In genomic region chr2:183126635-183127034, GRCh38 we compare ENCODE assay signal across 18 cellular contexts. TPM values are rescaled to one million over a fixed set of nuclear protein-coding genes. Genes with fewer than 3 reads are reported as not detected.
A peak's percentile ranks its signal among the peaks of the same experiment; 100 is the strongest.
DNase-seq lines count a peak whose midpoint lies in the region; ATAC-seq and TF ChIP-seq lines count a peak whose summit lies in the region.
"Had no signal": no experiment of that assay in that cellular context is flagged by ENCODE, and none has a peak within 500 bp of the region (broad histone marks: within the 10 kb centered on the region; RNA-seq: fewer than 3 reads in every experiment).

No MANE protein-coding gene starts in this region.

- H3K9me3 Mint-ChIP-seq in activated CD8-positive, alpha-beta T cell treated with anti-CD3 and anti-CD28 coated beads for 36 hours: no peaks in the 10 kb centered on the region
- H3K9me3 Mint-ChIP-seq in activated CD8-positive, alpha-beta T cell treated with anti-CD3 and anti-CD28 coated beads, Interleukin-2, amount 10 ng/mL, durations not matched to agents 7 days and 5 days (ENCODE audit: insufficient read depth): no peaks in the 10 kb centered on the region
- no peaks in the 10 kb centered on the region for H3K9me3 Mint-ChIP-seq in activated naive CD8-positive, alpha-beta T cell treated with anti-CD3 and anti-CD28 coated beads, Interleukin-2, amount 50 U/mL, for 24 hours
- H3K9me3 Mint-ChIP-seq in naive thymus-derived CD8-positive, alpha-beta T cell: no peaks in the 10 kb centered on the region

- no peak overlapping the region for H3K9ac ChIP-seq in HUES64 (ENCODE audit: low read depth, low read length)

- peaks cover 36% of the 10 kb centered on the region for H3K36me3 Mint-ChIP-seq in activated CD8-positive, alpha-beta T cell treated with anti-CD3 and anti-CD28 coated beads for 36 hours (ENCODE audit: low read depth)
- H3K36me3 Mint-ChIP-seq in activated CD8-positive, alpha-beta T cell treated with anti-CD3 and anti-CD28 coated beads, Interleukin-2, amount 10 ng/mL, durations not matched to agents 7 days and 5 days (ENCODE audit: low read depth): peaks cover 21% of the 10 kb centered on the region
- H3K36me3 Mint-ChIP-seq in activated naive CD8-positive, alpha-beta T cell treated with anti-CD3 and anti-CD28 coated beads, Interleukin-2, amount 50 U/mL, for 24 hours (ENCODE audit: low read depth): peaks cover 36% of the 10 kb centered on the region
- H3K36me3 Mint-ChIP-seq in naive thymus-derived CD8-positive, alpha-beta T cell: peaks cover 0 to 29% (median 13%) of the 10 kb centered on the region in 3 donors

- peak overlapping the region; percentile 91 for H3K4me3 Mint-ChIP-seq in activated CD8-positive, alpha-beta T cell treated with anti-CD3 and anti-CD28 coated beads for 36 hours
- H3K4me3 Mint-ChIP-seq in activated CD8-positive, alpha-beta T cell treated with anti-CD3 and anti-CD28 coated beads, Interleukin-2, amount 10 ng/mL, durations not matched to agents 7 days and 5 days: no peak overlapping the region
- peak overlapping the region; percentile 97 for H3K4me3 Mint-ChIP-seq in activated naive CD8-positive, alpha-beta T cell treated with anti-CD3 and anti-CD28 coated beads, Interleukin-2, amount 50 U/mL, for 24 hours
- peak overlapping the region in 6 of 10 donors; percentile 78 to 98 (median 93) for H3K4me3 Mint-ChIP-seq in naive thymus-derived CD8-positive, alpha-beta T cell

- no TSS peak for BruUV-seq in A673 (replicated peaks; lab: Mats Ljungman, UMichigan)

- no peak overlapping the region for H3K27ac Mint-ChIP-seq in activated CD8-positive, alpha-beta T cell treated with anti-CD3 and anti-CD28 coated beads for 36 hours
- H3K27ac Mint-ChIP-seq in activated CD8-positive, alpha-beta T cell treated with anti-CD3 and anti-CD28 coated beads, Interleukin-2, amount 10 ng/mL, durations not matched to agents 7 days and 5 days: no peak overlapping the region
- H3K27ac Mint-ChIP-seq in activated naive CD8-positive, alpha-beta T cell treated with anti-CD3 and anti-CD28 coated beads, Interleukin-2, amount 50 U/mL, for 24 hours: no peak overlapping the region
- H3K27ac Mint-ChIP-seq in naive thymus-derived CD8-positive, alpha-beta T cell: peak overlapping the region in 1 of 10 donors; percentile 29
- H3K27ac Mint-ChIP-seq: progenitor cell of endocrine pancreas had no signal

- TF ChIP-seq CTCF in activated CD8-positive, alpha-beta T cell treated with anti-CD3 and anti-CD28 coated beads for 36 hours (IDR thresholded peaks at IDR 0.05): no peak
- TF ChIP-seq CTCF in A673 (conservative IDR thresholded peaks at IDR 0.05; ENCODE audit: low read depth, low read length): no peak

- 100% methylated on average over 1 of the region's 2 CpGs for WGBS in HUES64

- no peaks in the 10 kb centered on the region for H3K27me3 ChIP-seq in HUES64 (ENCODE audit: insufficient read depth, low read length)
- no peaks in the 10 kb centered on the region for H3K27me3 ChIP-seq in HAP-1 (ENCODE audit: low read depth)
- H3K27me3 ChIP-seq in A673 (replicated peaks; ENCODE audit: insufficient read depth, low read depth, low read length, poor library complexity): no peaks in the 10 kb centered on the region
- H3K27me3 ChIP-seq: esophagus squamous epithelium, heart left ventricle, upper lobe of left lung had no signal

- DNase-seq in activated CD8-positive, alpha-beta T cell treated with anti-CD3 and anti-CD28 coated beads for 36 hours: no peak
- no peak for DNase-seq in activated CD8-positive, alpha-beta T cell treated with anti-CD3 and anti-CD28 coated beads, Interleukin-2, amount 10 ng/mL, durations not matched to agents 7 days and 5 days
- no peak for DNase-seq in activated naive CD8-positive, alpha-beta T cell treated with anti-CD3 and anti-CD28 coated beads, Interleukin-2, amount 50 U/mL, for 24 hours
- no peak for DNase-seq in naive thymus-derived CD8-positive, alpha-beta T cell
- DNase-seq in NCI-H2081 (lab: John Stamatoyannopoulos, UW): no peak
- no peak for DNase-seq in HAP-1 (ENCODE audit: low spot score in 2 of 2)
- no peak for DNase-seq in A673 (ENCODE audit: low spot score)
- DNase-seq: activated gamma-delta T cell; Caco-2; esophagus squamous epithelium; heart left ventricle; left colon; NCI-H1105; NCI-H2227 treated with DMSO at 0.1 percent for 48 hours; stimulated activated naive CD4-positive, alpha-beta T cell; upper lobe of left lung had no signal

- 0 out of 2 replicates have a peak overlapping the region, but pooled peaks have one; percentile 73 for H3K4me3 ChIP-seq in HUES64 (ENCODE audit: low read length)
- no peak overlapping the region for H3K4me3 ChIP-seq in HAP-1
- no peak overlapping the region for H3K4me3 ChIP-seq in A673 (ENCODE audit: low read depth, low read length, poor library complexity, severe bottlenecking)
- H3K4me3 ChIP-seq: esophagus squamous epithelium had no signal

- in situ Hi-C loops in HAP-1 (cut with MboI; ENCODE audit: low sequenced_read_pairs): no loop called here

- peaks cover 2% of the 10 kb centered on the region for H3K27me3 Mint-ChIP-seq in activated CD8-positive, alpha-beta T cell treated with anti-CD3 and anti-CD28 coated beads for 36 hours
- no peaks in the 10 kb centered on the region for H3K27me3 Mint-ChIP-seq in activated CD8-positive, alpha-beta T cell treated with anti-CD3 and anti-CD28 coated beads, Interleukin-2, amount 10 ng/mL, durations not matched to agents 7 days and 5 days (ENCODE audit: low read depth)
- H3K27me3 Mint-ChIP-seq in activated naive CD8-positive, alpha-beta T cell treated with anti-CD3 and anti-CD28 coated beads, Interleukin-2, amount 50 U/mL, for 24 hours: peaks cover 2% of the 10 kb centered on the region
- H3K27me3 Mint-ChIP-seq in naive thymus-derived CD8-positive, alpha-beta T cell: peaks cover 0 to 7% (median under 1%) of the 10 kb centered on the region in 5 donors
- H3K27me3 Mint-ChIP-seq: progenitor cell of endocrine pancreas had no signal

- H3K4me1 Mint-ChIP-seq in activated CD8-positive, alpha-beta T cell treated with anti-CD3 and anti-CD28 coated beads for 36 hours (ENCODE audit: low read depth): peaks cover 34% of the 10 kb centered on the region
- H3K4me1 Mint-ChIP-seq in activated CD8-positive, alpha-beta T cell treated with anti-CD3 and anti-CD28 coated beads, Interleukin-2, amount 10 ng/mL, durations not matched to agents 7 days and 5 days (ENCODE audit: low read depth): peaks cover 37% of the 10 kb centered on the region
- peaks cover 40% of the 10 kb centered on the region for H3K4me1 Mint-ChIP-seq in activated naive CD8-positive, alpha-beta T cell treated with anti-CD3 and anti-CD28 coated beads, Interleukin-2, amount 50 U/mL, for 24 hours
- H3K4me1 Mint-ChIP-seq in naive thymus-derived CD8-positive, alpha-beta T cell: peaks cover 9 to 49% (median 32%) of the 10 kb centered on the region in 4 donors

- ATAC-seq in activated CD8-positive, alpha-beta T cell treated with anti-CD3 and anti-CD28 coated beads for 36 hours: no peak
- no peak for ATAC-seq in activated CD8-positive, alpha-beta T cell treated with anti-CD3 and anti-CD28 coated beads, Interleukin-2, amount 10 ng/mL, durations not matched to agents 7 days and 5 days
- ATAC-seq in activated naive CD8-positive, alpha-beta T cell treated with anti-CD3 and anti-CD28 coated beads, Interleukin-2, amount 50 U/mL, for 24 hours: no peak
- ATAC-seq in naive thymus-derived CD8-positive, alpha-beta T cell: no peak
- ATAC-seq: heart left ventricle, left colon had no signal

- intact Hi-C loops in activated CD8-positive, alpha-beta T cell treated with anti-CD3 and anti-CD28 coated beads for 36 hours (cut with micrococcal nuclease): no loop called here
- intact Hi-C loops in A673 (cut with micrococcal nuclease; ENCODE audit: unreplicated experiment): no loop called here

- H3K36me3 ChIP-seq in HUES64 (ENCODE audit: insufficient read depth, low read length) (peaks cover 36% of the 10 kb centered on the region), HAP-1 (replicated peaks) (peaks cover 27% of the 10 kb centered on the region), A673 (ENCODE audit: insufficient read depth, low read length, poor library complexity, severe bottlenecking) (peaks cover 36% of the 10 kb centered on the region)

- H3K27ac ChIP-seq in HUES64 (ENCODE audit: low read depth, low read length): no peak overlapping the region
- no peak overlapping the region for H3K27ac ChIP-seq in A673 (ENCODE audit: low read depth, low read length, poor library complexity, severe bottlenecking)
- H3K27ac ChIP-seq: esophagus squamous epithelium, heart left ventricle, upper lobe of left lung had no signal

- POLR2A ChIA-PET in activated CD8-positive, alpha-beta T cell treated with anti-CD3 and anti-CD28 coated beads for 36 hours (lab: Charles Lee): interaction anchor here (1.0 kb wide), 1 partner anchor 10 kb away, joined by 4 read pairs; no protein-coding TSS in a partner anchor
- POLR2A ChIA-PET in activated CD8-positive, alpha-beta T cell treated with anti-CD3 and anti-CD28 coated beads, Interleukin-2, amount 10 ng/mL, durations not matched to agents 7 days and 5 days (lab: Charles Lee): no interaction called here
- POLR2A ChIA-PET in naive thymus-derived CD8-positive, alpha-beta T cell (lab: Charles Lee): no interaction called here
- POLR2A ChIA-PET in A673 (lab: Charles Lee; ENCODE audit: low non-redundant PET): interaction anchor here (0.6 kb wide), 1 partner anchor 866 kb away, joined by 4 read pairs; no protein-coding TSS in a partner anchor

- CTCF ChIA-PET in activated CD8-positive, alpha-beta T cell treated with anti-CD3 and anti-CD28 coated beads for 36 hours (lab: Charles Lee): no interaction called here
- CTCF ChIA-PET in activated CD8-positive, alpha-beta T cell treated with anti-CD3 and anti-CD28 coated beads, Interleukin-2, amount 10 ng/mL, durations not matched to agents 7 days and 5 days (lab: Charles Lee): interaction anchor here (1.0 kb wide), 1 partner anchor 11 kb away, joined by 4 read pairs; no protein-coding TSS in a partner anchor
- CTCF ChIA-PET in A673 (lab: Charles Lee): no interaction called here

- H3K9me3 ChIP-seq in HUES64 (ENCODE audit: insufficient read depth, low read depth, low read length): no peaks in the 10 kb centered on the region
- no peaks in the 10 kb centered on the region for H3K9me3 ChIP-seq in HAP-1
- H3K9me3 ChIP-seq in A673 (ENCODE audit: low read depth, low read length, poor library complexity, severe bottlenecking): no peaks in the 10 kb centered on the region
- H3K9me3 ChIP-seq: Caco-2, esophagus squamous epithelium, heart left ventricle, upper lobe of left lung had no signal

- peaks cover 8% of the 10 kb centered on the region for H3K4me1 ChIP-seq in HUES64 (ENCODE audit: insufficient read depth, low read length)
- H3K4me1 ChIP-seq in HAP-1: peaks cover 14% of the 10 kb centered on the region
- peaks cover 10% of the 10 kb centered on the region for H3K4me1 ChIP-seq in A673 (ENCODE audit: insufficient read depth, low read length, poor library complexity, severe bottlenecking)

RNA-seq across cellular contexts. Expression of gene NUP35, which starts 2.4 kb away (rescaled TPM):
- total RNA-seq in activated CD8-positive, alpha-beta T cell treated with anti-CD3 and anti-CD28 coated beads for 36 hours: 10 to 100 TPM; 25.1 to 27.1 TPM
- 10 to 100 TPM; 18.8 to 21.3 TPM for total RNA-seq in activated CD8-positive, alpha-beta T cell treated with anti-CD3 and anti-CD28 coated beads, Interleukin-2, amount 10 ng/mL, durations not matched to agents 7 days and 5 days
- polyA plus RNA-seq in HUES64 (2013, experiment 1 of 2): 34.7 TPM
- 34.0 TPM for polyA plus RNA-seq in HUES64 (2013, experiment 2 of 2)
- 10 to 100 TPM; 19.1 to 20.7 TPM for total RNA-seq in naive thymus-derived CD8-positive, alpha-beta T cell
- polyA plus RNA-seq in naive thymus-derived CD8-positive, alpha-beta T cell: 1 to 10 TPM; 4.2 to 8.2 (median 6.1) TPM
- total RNA-seq in A673 (2021): 55.3 and 62.0 TPM in 2 replicates

RNA-seq across cellular contexts. Expression of gene DUSP19, which starts 48.1 kb away (rescaled TPM):
- total RNA-seq in activated CD8-positive, alpha-beta T cell treated with anti-CD3 and anti-CD28 coated beads for 36 hours: 1 to 10 TPM; 2.1 to 2.3 TPM
- total RNA-seq in activated CD8-positive, alpha-beta T cell treated with anti-CD3 and anti-CD28 coated beads, Interleukin-2, amount 10 ng/mL, durations not matched to agents 7 days and 5 days: under 1 TPM; 0.39 to 0.68 TPM
- 0.55 TPM for polyA plus RNA-seq in HUES64 (2013, experiment 1 of 2)
- 0.70 TPM for polyA plus RNA-seq in HUES64 (2013, experiment 2 of 2)
- 1 to 10 TPM; 1.1 to 1.7 TPM for total RNA-seq in naive thymus-derived CD8-positive, alpha-beta T cell
- under 1 TPM; 0.30 to 0.88 (median 0.79) TPM for polyA plus RNA-seq in naive thymus-derived CD8-positive, alpha-beta T cell
- total RNA-seq in A673 (2021): 5.2 and 6.4 TPM in 2 replicates

Comparison
In these comparisons a context has a peak if more than half of its experiments do, and no peak if none do; other contexts are left out.
1. POLR2A ChIA-PET loops: an anchor here in activated CD8-positive, alpha-beta T cell treated with anti-CD3 and anti-CD28 coated beads for 36 hours (1.0 kb wide) and A673 (0.6 kb wide); none called in activated CD8-positive, alpha-beta T cell treated with anti-CD3 and anti-CD28 coated beads, Interleukin-2, amount 10 ng/mL, durations not matched to agents 7 days and 5 days and naive thymus-derived CD8-positive, alpha-beta T cell.